12 cellular contexts compared by ENCODE assay signal in genomic region chr4:88610771-88611170, GRCh38.
DNase-seq lines count a peak whose midpoint lies in the region; ATAC-seq and TF ChIP-seq lines count a peak whose summit lies in the region.
"Had no signal": no experiment of that assay in that cellular context is flagged by ENCODE, and none has a peak within 500 bp of the region (broad histone marks: within the 10 kb centered on the region; RNA-seq: fewer than 3 reads in every experiment).

No MANE protein-coding gene starts in this region.

- H3K27ac Mint-ChIP-seq in stimulated activated naive CD8-positive, alpha-beta T cell treated with anti-CD3 and anti-CD28 coated beads, Interleukin-15, Interleukin-2, amounts not matched to agents 100 ng/mL and 50 ng/mL, for 24 hours: peak overlapping the region; percentile 50
- H3K27ac Mint-ChIP-seq in stimulated activated naive CD8-positive, alpha-beta T cell treated with anti-CD3 and anti-CD28 coated beads, Interleukin-15, amount 100 ng/mL, for 72 hours: peak overlapping the region in 1 of 2 donors; percentile 32
- H3K27ac Mint-ChIP-seq in nephron: peak overlapping the region; percentile 71 to 95 (median 81)
- H3K27ac Mint-ChIP-seq: mesothelial cell of epicardium had no signal

- peaks cover 79% of the 10 kb centered on the region for H3K4me1 Mint-ChIP-seq in stimulated activated naive CD8-positive, alpha-beta T cell treated with anti-CD3 and anti-CD28 coated beads, Interleukin-15, Interleukin-2, amounts not matched to agents 100 ng/mL and 50 ng/mL, for 24 hours (ENCODE audit: low read depth)
- peaks cover 79% of the 10 kb centered on the region for H3K4me1 Mint-ChIP-seq in stimulated activated naive CD8-positive, alpha-beta T cell treated with anti-CD3 and anti-CD28 coated beads, Interleukin-15, amount 100 ng/mL, for 72 hours
- H3K4me1 Mint-ChIP-seq in nephron: peaks cover 35% of the 10 kb centered on the region

- H3K27me3 Mint-ChIP-seq in stimulated activated naive CD8-positive, alpha-beta T cell treated with anti-CD3 and anti-CD28 coated beads, Interleukin-15, Interleukin-2, amounts not matched to agents 100 ng/mL and 50 ng/mL, for 24 hours: no peaks in the 10 kb centered on the region
- H3K27me3 Mint-ChIP-seq in stimulated activated naive CD8-positive, alpha-beta T cell treated with anti-CD3 and anti-CD28 coated beads, Interleukin-15, amount 100 ng/mL, for 72 hours: no peaks in the 10 kb centered on the region
- H3K27me3 Mint-ChIP-seq in nephron (ENCODE audit: low read depth): no peaks in the 10 kb centered on the region
- H3K27me3 Mint-ChIP-seq: stimulated activated memory B cell treated with anti-CD40 and anti-IgM and Interleukin-4, amounts not matched to agents 10 μg/mL and 1 μg/mL and 100 μg/mL, for 72 hours had no signal

- DNase-seq in stimulated activated naive CD8-positive, alpha-beta T cell treated with anti-CD3 and anti-CD28 coated beads, Interleukin-15, amount 100 ng/mL, for 72 hours: no peak
- peak; percentile 62 for DNase-seq in fibroblast of peridontal ligament (ENCODE audit: extremely low read depth)
- DNase-seq in activated gamma-delta T cell (lab: John Stamatoyannopoulos, UW): no peak
- no peak for DNase-seq in cortex of kidney (lab: John Stamatoyannopoulos, UW)
- DNase-seq in NCI-H1417 treated with DMSO at 0.1 percent for 48 hours (lab: John Stamatoyannopoulos, UW): no peak
- DNase-seq: activated effector memory CD4-positive, alpha-beta T cell treated with Interleukin-2 at 50 U/mL for 16 hours had no signal

- TF ChIP-seq CTCF in nephron (IDR thresholded peaks at IDR 0.05; ENCODE audit: unreplicated experiment in 3 of 3): no peak

- no peak for ATAC-seq in stimulated activated naive CD8-positive, alpha-beta T cell treated with anti-CD3 and anti-CD28 coated beads, Interleukin-15, amount 100 ng/mL, for 72 hours
- no peak for ATAC-seq in HG03378 (IDR thresholded peaks at IDR 0.05; ENCODE audit: unreplicated experiment)
- ATAC-seq: K562; stimulated activated memory B cell treated with anti-CD40 and anti-IgM and Interleukin-4, amounts not matched to agents 10 μg/mL and 1 μg/mL and 100 μg/mL, for 72 hours had no signal

- peaks cover 5% of the 10 kb centered on the region for H3K9me3 Mint-ChIP-seq in stimulated activated naive CD8-positive, alpha-beta T cell treated with anti-CD3 and anti-CD28 coated beads, Interleukin-15, Interleukin-2, amounts not matched to agents 100 ng/mL and 50 ng/mL, for 24 hours
- peaks cover 11 to 15% of the 10 kb centered on the region in 2 donors for H3K9me3 Mint-ChIP-seq in stimulated activated naive CD8-positive, alpha-beta T cell treated with anti-CD3 and anti-CD28 coated beads, Interleukin-15, amount 100 ng/mL, for 72 hours
- peaks cover 3% of the 10 kb centered on the region for H3K9me3 Mint-ChIP-seq in nephron

- peaks cover 48% of the 10 kb centered on the region for H3K36me3 Mint-ChIP-seq in stimulated activated naive CD8-positive, alpha-beta T cell treated with anti-CD3 and anti-CD28 coated beads, Interleukin-15, Interleukin-2, amounts not matched to agents 100 ng/mL and 50 ng/mL, for 24 hours (ENCODE audit: low read depth)
- H3K36me3 Mint-ChIP-seq in nephron (ENCODE audit: low read depth): peaks cover 31% of the 10 kb centered on the region

- H3K4me3 Mint-ChIP-seq in stimulated activated naive CD8-positive, alpha-beta T cell treated with anti-CD3 and anti-CD28 coated beads, Interleukin-15, Interleukin-2, amounts not matched to agents 100 ng/mL and 50 ng/mL, for 24 hours: no peak overlapping the region
- no peak overlapping the region for H3K4me3 Mint-ChIP-seq in stimulated activated naive CD8-positive, alpha-beta T cell treated with anti-CD3 and anti-CD28 coated beads, Interleukin-15, amount 100 ng/mL, for 72 hours
- H3K4me3 Mint-ChIP-seq in nephron: peak overlapping the region in 1 of 3 experiments; percentile 14
- H3K4me3 Mint-ChIP-seq: mesothelial cell of epicardium; stimulated activated memory B cell treated with anti-CD40 and anti-IgM and Interleukin-4, amounts not matched to agents 10 μg/mL and 1 μg/mL and 100 μg/mL, for 72 hours had no signal
